8 cellular contexts compared by ENCODE assay signal in genomic region chr20:50516180-50516934, GRCh38. TPM values are rescaled to one million over a fixed set of nuclear protein-coding genes. Genes with fewer than 3 reads are reported as not detected.
DNase-seq lines count a peak whose midpoint lies in the region; ATAC-seq lines count a peak whose summit lies in the region.

No MANE protein-coding gene starts in this region.

- H3K4me3 ChIP-seq in SK-N-MC = peak overlapping the region; percentile 29

- no peak for DNase-seq in SK-N-MC (ENCODE audit: low read depth, low spot score)
- DNase-seq in pons (ENCODE audit: low spot score) = peak; percentile 22
- DNase-seq in NCI-H526 (lab: John Stamatoyannopoulos, UW) = no peak
- no peak for DNase-seq in H4 (ENCODE audit: low spot score)
- no peak for DNase-seq in stimulated activated CD4-positive, alpha-beta T cell treated with anti-CD3 and anti-CD28 coated beads, Interleukin-4, amount 100 ng/mL, for 1 hour
- no peak for DNase-seq in NCI-H2227 (lab: John Stamatoyannopoulos, UW; ENCODE audit: unreplicated experiment)

- H3K36me3 ChIP-seq in SK-N-MC (ENCODE audit: insufficient read depth, low read length) = no peaks in the 10 kb centered on the region

- H3K9me3 ChIP-seq in SK-N-MC (ENCODE audit: low read depth, low read length) = no peaks in the 10 kb centered on the region

- peak overlapping the region; percentile 46 for H3K9ac ChIP-seq in SK-N-MC (ENCODE audit: insufficient read length)

- ATAC-seq in GM18870 (IDR thresholded peaks at IDR 0.05; ENCODE audit: unreplicated experiment) = peak; percentile 40
- ATAC-seq in HG02885 (IDR thresholded peaks at IDR 0.05; ENCODE audit: poor library complexity, unreplicated experiment) = peak; percentile 66

- peak overlapping the region; percentile 77 for H3K27ac ChIP-seq in SK-N-MC

RNA-seq across cellular contexts. Expression of gene PTPN1, which starts 6.2 kb away (rescaled TPM):
- total RNA-seq in H4 (2014; rRNA removed; shearing (Covaris generic)) = 22.8 TPM in 2 replicates
